Comparison of ENCODE assay signal across 2 cellular contexts in the genomic region with DNA sequence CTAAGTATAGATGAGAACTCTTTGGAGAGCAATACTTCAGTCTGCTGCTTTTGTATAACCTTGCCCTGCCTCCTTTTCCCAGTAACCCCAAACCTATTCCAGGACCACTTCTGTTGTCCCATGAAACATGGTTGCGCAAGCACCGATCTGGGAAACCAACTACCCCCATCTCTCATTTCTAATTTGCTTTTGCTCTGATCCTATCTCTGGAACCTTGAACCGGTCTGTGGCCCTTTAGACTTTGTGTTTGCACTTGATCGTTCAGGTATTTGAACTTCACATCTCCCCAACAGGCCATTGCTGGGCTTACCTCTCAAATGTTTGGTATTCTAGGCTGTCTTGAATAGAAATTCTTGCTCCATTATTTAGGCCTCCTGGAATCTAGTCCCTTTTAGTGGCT.
A peak's percentile ranks its signal among the peaks of the same experiment; 100 is the strongest.
TF ChIP-seq lines count a peak whose summit lies in the region.

No MANE protein-coding gene starts in this region.

TF ChIP-seq in H1, 55 proteins besides CTCF, POLR2A, EP300 and RAD21:
- TF ChIP-seq CBX5 (IDR thresholded peaks at IDR 0.05; ENCODE audit: low read depth, low read length): no peak
- TF ChIP-seq CEBPB (IDR thresholded peaks at IDR 0.05; ENCODE audit: low read depth, low read length): peak; percentile 86
TF ChIP-seq in H1: peak in this region for 1.

TF ChIP-seq in liver, 16 proteins besides CTCF, POLR2A, EP300 and RAD21:
- peak; percentile 99 for TF ChIP-seq SP1 (IDR thresholded peaks at IDR 0.05)
- TF ChIP-seq, protein P1, sequence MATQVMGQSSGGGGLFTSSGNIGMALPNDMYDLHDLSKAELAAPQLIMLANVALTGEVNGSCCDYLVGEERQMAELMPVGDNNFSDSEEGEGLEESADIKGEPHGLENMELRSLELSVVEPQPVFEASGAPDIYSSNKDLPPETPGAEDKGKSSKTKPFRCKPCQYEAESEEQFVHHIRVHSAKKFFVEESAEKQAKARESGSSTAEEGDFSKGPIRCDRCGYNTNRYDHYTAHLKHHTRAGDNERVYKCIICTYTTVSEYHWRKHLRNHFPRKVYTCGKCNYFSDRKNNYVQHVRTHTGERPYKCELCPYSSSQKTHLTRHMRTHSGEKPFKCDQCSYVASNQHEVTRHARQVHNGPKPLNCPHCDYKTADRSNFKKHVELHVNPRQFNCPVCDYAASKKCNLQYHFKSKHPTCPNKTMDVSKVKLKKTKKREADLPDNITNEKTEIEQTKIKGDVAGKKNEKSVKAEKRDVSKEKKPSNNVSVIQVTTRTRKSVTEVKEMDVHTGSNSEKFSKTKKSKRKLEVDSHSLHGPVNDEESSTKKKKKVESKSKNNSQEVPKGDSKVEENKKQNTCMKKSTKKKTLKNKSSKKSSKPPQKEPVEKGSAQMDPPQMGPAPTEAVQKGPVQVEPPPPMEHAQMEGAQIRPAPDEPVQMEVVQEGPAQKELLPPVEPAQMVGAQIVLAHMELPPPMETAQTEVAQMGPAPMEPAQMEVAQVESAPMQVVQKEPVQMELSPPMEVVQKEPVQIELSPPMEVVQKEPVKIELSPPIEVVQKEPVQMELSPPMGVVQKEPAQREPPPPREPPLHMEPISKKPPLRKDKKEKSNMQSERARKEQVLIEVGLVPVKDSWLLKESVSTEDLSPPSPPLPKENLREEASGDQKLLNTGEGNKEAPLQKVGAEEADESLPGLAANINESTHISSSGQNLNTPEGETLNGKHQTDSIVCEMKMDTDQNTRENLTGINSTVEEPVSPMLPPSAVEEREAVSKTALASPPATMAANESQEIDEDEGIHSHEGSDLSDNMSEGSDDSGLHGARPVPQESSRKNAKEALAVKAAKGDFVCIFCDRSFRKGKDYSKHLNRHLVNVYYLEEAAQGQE (IDR thresholded peaks at IDR 0.05): peak; percentile 77
- TF ChIP-seq FOXA1 (IDR thresholded peaks at IDR 0.05): peak; percentile 54
- peak in 1 of 2 donors; percentile 43 for TF ChIP-seq EGR1 (IDR thresholded peaks at IDR 0.05; ENCODE audit: low read depth in 2 of 2)
- TF ChIP-seq, protein P2, sequence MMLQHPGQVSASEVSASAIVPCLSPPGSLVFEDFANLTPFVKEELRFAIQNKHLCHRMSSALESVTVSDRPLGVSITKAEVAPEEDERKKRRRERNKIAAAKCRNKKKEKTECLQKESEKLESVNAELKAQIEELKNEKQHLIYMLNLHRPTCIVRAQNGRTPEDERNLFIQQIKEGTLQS (IDR thresholded peaks at IDR 0.05): peak; percentile 45
- peak; percentile 64 for TF ChIP-seq FOXA2 (IDR thresholded peaks at IDR 0.05)
- TF ChIP-seq, protein P3, sequence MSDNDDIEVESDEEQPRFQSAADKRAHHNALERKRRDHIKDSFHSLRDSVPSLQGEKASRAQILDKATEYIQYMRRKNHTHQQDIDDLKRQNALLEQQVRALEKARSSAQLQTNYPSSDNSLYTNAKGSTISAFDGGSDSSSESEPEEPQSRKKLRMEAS (IDR thresholded peaks at IDR 0.05): peak; percentile 83
- no peak for TF ChIP-seq TAF1 (conservative IDR thresholded peaks at IDR 0.05)
- TF ChIP-seq HNF4A (conservative IDR thresholded peaks at IDR 0.05): peak; percentile 100
- TF ChIP-seq, protein P4, sequence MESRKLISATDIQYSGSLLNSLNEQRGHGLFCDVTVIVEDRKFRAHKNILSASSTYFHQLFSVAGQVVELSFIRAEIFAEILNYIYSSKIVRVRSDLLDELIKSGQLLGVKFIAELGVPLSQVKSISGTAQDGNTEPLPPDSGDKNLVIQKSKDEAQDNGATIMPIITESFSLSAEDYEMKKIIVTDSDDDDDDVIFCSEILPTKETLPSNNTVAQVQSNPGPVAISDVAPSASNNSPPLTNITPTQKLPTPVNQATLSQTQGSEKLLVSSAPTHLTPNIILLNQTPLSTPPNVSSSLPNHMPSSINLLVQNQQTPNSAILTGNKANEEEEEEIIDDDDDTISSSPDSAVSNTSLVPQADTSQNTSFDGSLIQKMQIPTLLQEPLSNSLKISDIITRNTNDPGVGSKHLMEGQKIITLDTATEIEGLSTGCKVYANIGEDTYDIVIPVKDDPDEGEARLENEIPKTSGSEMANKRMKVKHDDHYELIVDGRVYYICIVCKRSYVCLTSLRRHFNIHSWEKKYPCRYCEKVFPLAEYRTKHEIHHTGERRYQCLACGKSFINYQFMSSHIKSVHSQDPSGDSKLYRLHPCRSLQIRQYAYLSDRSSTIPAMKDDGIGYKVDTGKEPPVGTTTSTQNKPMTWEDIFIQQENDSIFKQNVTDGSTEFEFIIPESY (IDR thresholded peaks at IDR 0.05): peak; percentile 89
- TF ChIP-seq JUND (IDR thresholded peaks at IDR 0.05): peak; percentile 40 to 85
- peak; percentile 94 for TF ChIP-seq YY1 (IDR thresholded peaks at IDR 0.05)
- TF ChIP-seq RXRA (IDR thresholded peaks at IDR 0.05): peak; percentile 93 to 95
- peak; percentile 75 for TF ChIP-seq NR2F2 (IDR thresholded peaks at IDR 0.05)
- TF ChIP-seq HNF4G (IDR thresholded peaks at IDR 0.05): peak; percentile 99
- peak in 1 of 2 donors; percentile 30 for TF ChIP-seq GABPA (IDR thresholded peaks at IDR 0.05 in 1 of 2, conservative IDR thresholded peaks at IDR 0.05 in 1 of 2)
TF ChIP-seq in liver: peak in this region for 15.
